Comparison of ENCODE assay signal across 12 cellular contexts in genomic region chr21:41368361-41369104, GRCh38. TPM values are rescaled to one million over a fixed set of nuclear protein-coding genes. Genes with fewer than 3 reads are reported as not detected.
A peak's percentile ranks its signal among the peaks of the same experiment; 100 is the strongest.
DNase-seq lines count a peak whose midpoint lies in the region; ATAC-seq lines count a peak whose summit lies in the region.
"Had no signal": no experiment of that assay in that cellular context is flagged by ENCODE, and none has a peak within 500 bp of the region (broad histone marks: within the 10 kb centered on the region; RNA-seq: fewer than 3 reads in every experiment).

No MANE protein-coding gene starts in this region.

- peak overlapping the region; percentile 95 for H3K27ac Mint-ChIP-seq in activated CD8-positive, alpha-beta T cell treated with anti-CD3 and anti-CD28 coated beads, Interleukin-2, amount 10 ng/mL, durations not matched to agents 7 days and 5 days
- H3K27ac Mint-ChIP-seq: endodermal cell had no signal

- H3K27me3 ChIP-seq in right cardiac atrium (ENCODE audit: control insufficient read depth, insufficient read depth) (no peaks in the 10 kb centered on the region), muscle layer of colon (ENCODE audit: control insufficient read depth in 1 of 2, insufficient read depth in 2 of 2, low read length in 2 of 2) (peaks cover 0 to 6% of the 10 kb centered on the region in 2 donors)
- H3K27me3 ChIP-seq: ovary had no signal

- DNase-seq in right cardiac atrium (no peak), Right ventricle myocardium superior (no peak), MV-4-11 (lab: John Stamatoyannopoulos, UW) (no peak), NCI-H2171 (lab: John Stamatoyannopoulos, UW) (no peak)
- no peak for DNase-seq in activated CD8-positive, alpha-beta T cell treated with anti-CD3 and anti-CD28 coated beads, Interleukin-2, amount 10 ng/mL, durations not matched to agents 7 days and 5 days
- DNase-seq: Calu3, NCI-H2107 had no signal

- ATAC-seq in right cardiac atrium: no peak
- ATAC-seq in Right ventricle myocardium superior (ENCODE audit: poor library complexity): no peak
- ATAC-seq in activated CD8-positive, alpha-beta T cell treated with anti-CD3 and anti-CD28 coated beads, Interleukin-2, amount 10 ng/mL, durations not matched to agents 7 days and 5 days: no peak
- ATAC-seq in GM18907 (IDR thresholded peaks at IDR 0.05; ENCODE audit: unreplicated experiment): no peak
- ATAC-seq in HG02610 (IDR thresholded peaks at IDR 0.05; ENCODE audit: unreplicated experiment): no peak

- POLR2A ChIA-PET in activated CD8-positive, alpha-beta T cell treated with anti-CD3 and anti-CD28 coated beads, Interleukin-2, amount 10 ng/mL, durations not matched to agents 7 days and 5 days (lab: Charles Lee): interaction anchor here (0.7 to 7.5 kb wide), 7 partner anchors 8 to 87 kb away, joined by 3 to 105 read pairs (median 4); partner anchors contain the start of genes MX1 and MX2

- H3K9me3 ChIP-seq in right cardiac atrium (ENCODE audit: control insufficient read depth, low read length) (no peaks in the 10 kb centered on the region), muscle layer of colon (ENCODE audit: low read length) (no peaks in the 10 kb centered on the region)
- H3K9me3 ChIP-seq: ovary had no signal

- peaks cover 85% of the 10 kb centered on the region for H3K4me1 Mint-ChIP-seq in activated CD8-positive, alpha-beta T cell treated with anti-CD3 and anti-CD28 coated beads, Interleukin-2, amount 10 ng/mL, durations not matched to agents 7 days and 5 days (ENCODE audit: low read depth)

- H3K4me1 ChIP-seq in right cardiac atrium (ENCODE audit: control insufficient read depth, insufficient read depth, low read length) (no peaks in the 10 kb centered on the region), muscle layer of colon (ENCODE audit: insufficient read depth, low read length) (peaks cover 15% of the 10 kb centered on the region)

- 74% methylated on average over 10 of the region's 10 CpGs for WGBS in right cardiac atrium

- H3K9ac ChIP-seq in muscle layer of colon (ENCODE audit: low read length): no peak overlapping the region

- CTCF ChIA-PET in activated CD8-positive, alpha-beta T cell treated with anti-CD3 and anti-CD28 coated beads, Interleukin-2, amount 10 ng/mL, durations not matched to agents 7 days and 5 days (lab: Charles Lee): interaction anchor here (0.9 to 3.0 kb wide), 6 partner anchors 43 to 90 kb away, joined by 3 to 23 read pairs (median 4); no protein-coding TSS in a partner anchor

- H3K27ac ChIP-seq in right cardiac atrium (ENCODE audit: low read length): no peak overlapping the region
- peak overlapping the region; percentile 23 for H3K27ac ChIP-seq in muscle layer of colon (ENCODE audit: low read depth, low read length)
- H3K27ac ChIP-seq: ovary had no signal

- H3K9me3 Mint-ChIP-seq in activated CD8-positive, alpha-beta T cell treated with anti-CD3 and anti-CD28 coated beads, Interleukin-2, amount 10 ng/mL, durations not matched to agents 7 days and 5 days (ENCODE audit: insufficient read depth): no peaks in the 10 kb centered on the region
- H3K9me3 Mint-ChIP-seq: endodermal cell had no signal

- peaks cover 55% of the 10 kb centered on the region for H3K36me3 Mint-ChIP-seq in activated CD8-positive, alpha-beta T cell treated with anti-CD3 and anti-CD28 coated beads, Interleukin-2, amount 10 ng/mL, durations not matched to agents 7 days and 5 days (ENCODE audit: low read depth)

- intact Hi-C loops in right cardiac atrium (cut with DNase I) (no loop called here), Right ventricle myocardium superior (cut with DNase I) (no loop called here)

- H3K36me3 ChIP-seq in muscle layer of colon (ENCODE audit: insufficient read depth, low read length): no peaks in the 10 kb centered on the region
- H3K36me3 ChIP-seq: ovary had no signal

- peak overlapping the region; percentile 77 for H3K4me3 Mint-ChIP-seq in activated CD8-positive, alpha-beta T cell treated with anti-CD3 and anti-CD28 coated beads, Interleukin-2, amount 10 ng/mL, durations not matched to agents 7 days and 5 days

- H3K27me3 Mint-ChIP-seq in activated CD8-positive, alpha-beta T cell treated with anti-CD3 and anti-CD28 coated beads, Interleukin-2, amount 10 ng/mL, durations not matched to agents 7 days and 5 days (ENCODE audit: low read depth): no peaks in the 10 kb centered on the region

- H3K4me3 ChIP-seq in right cardiac atrium (ENCODE audit: low read length) (peak overlapping the region; percentile 40), muscle layer of colon (ENCODE audit: low read depth in 1 of 2, low read length in 2 of 2) (no peak overlapping the region)

RNA-seq across cellular contexts. Expression of gene MX2, which starts 6.7 kb away (rescaled TPM):
- 10 to 100 TPM in 2 of 4 donors, 1 to 10 TPM in 2; 5.5 to 13.1 (median 10.6) TPM for total RNA-seq in right cardiac atrium
- 6.2 TPM for polyA plus RNA-seq in right cardiac atrium
- total RNA-seq in Right ventricle myocardium superior: 4.2 TPM
- total RNA-seq in activated CD8-positive, alpha-beta T cell treated with anti-CD3 and anti-CD28 coated beads, Interleukin-2, amount 10 ng/mL, durations not matched to agents 7 days and 5 days: 10 to 100 TPM; 56.0 to 58.6 TPM

RNA-seq across cellular contexts. Expression of gene FAM3B, which starts 51.9 kb away (rescaled TPM):
- total RNA-seq in right cardiac atrium (under 1 TPM in 3 of 4 donors, not detected in 1; 0.37 to 0.79 (median 0.78) TPM), Right ventricle myocardium superior (not detected)
- polyA plus RNA-seq in right cardiac atrium: 0.29 TPM
- total RNA-seq in activated CD8-positive, alpha-beta T cell treated with anti-CD3 and anti-CD28 coated beads, Interleukin-2, amount 10 ng/mL, durations not matched to agents 7 days and 5 days: not detected

RNA-seq across cellular contexts. Expression of gene MX1, which starts 57.5 kb away (rescaled TPM):
- 10 to 100 TPM; 15.0 to 37.5 (median 18.0) TPM for total RNA-seq in right cardiac atrium
- polyA plus RNA-seq in right cardiac atrium: 12.7 TPM
- 10.5 TPM for total RNA-seq in Right ventricle myocardium superior
- 100 to 1,000 TPM; 563 to 584 TPM for total RNA-seq in activated CD8-positive, alpha-beta T cell treated with anti-CD3 and anti-CD28 coated beads, Interleukin-2, amount 10 ng/mL, durations not matched to agents 7 days and 5 days

Comparison
In these comparisons a context has a peak if more than half of its experiments do, and no peak if none do; other contexts are left out.
1. RNA of gene MX2, which starts 6.7 kb away (total RNA-seq): 56.0 to 58.6 TPM in activated CD8-positive, alpha-beta T cell treated with anti-CD3 and anti-CD28 coated beads, Interleukin-2, amount 10 ng/mL, durations not matched to agents 7 days and 5 days; 5.5 to 13.1 TPM in right cardiac atrium and 4.2 TPM in Right ventricle myocardium superior (single experiment); every median in the first group is over 4 times any median in the second.
2. RNA of gene MX1, which starts 57.5 kb away (total RNA-seq): 563 to 584 TPM in activated CD8-positive, alpha-beta T cell treated with anti-CD3 and anti-CD28 coated beads, Interleukin-2, amount 10 ng/mL, durations not matched to agents 7 days and 5 days; 15.0 to 37.5 TPM in right cardiac atrium and 10.5 TPM in Right ventricle myocardium superior (single experiment); every median in the first group is over 10 times any median in the second.